Comparison of ENCODE assay signal across 14 cellular contexts in genomic region chr6:7324520-7324919, GRCh38. TPM values are rescaled to one million over a fixed set of nuclear protein-coding genes. Genes with fewer than 3 reads are reported as not detected.
DNase-seq lines count a peak whose midpoint lies in the region; ATAC-seq, FAIRE-seq and TF ChIP-seq lines count a peak whose summit lies in the region.
"Had no signal": no experiment of that assay in that cellular context is flagged by ENCODE, and none has a peak within 500 bp of the region (broad histone marks: within the 10 kb centered on the region; RNA-seq: fewer than 3 reads in every experiment).

No MANE protein-coding gene starts in this region.

- no peaks in the 10 kb centered on the region for H3K36me3 ChIP-seq in small intestine (ENCODE audit: control insufficient read depth in 2 of 2, insufficient read depth in 2 of 2, low read length in 2 of 2)

- H3K36me3 Mint-ChIP-seq in endothelial cell (ENCODE audit: low read depth, unreplicated experiment): no peaks in the 10 kb centered on the region

- FAIRE-seq in small intestine (lab: Jason Lieb, UNC): no peak
- FAIRE-seq: colon had no signal

- H3K4me3 Mint-ChIP-seq in endothelial cell (ENCODE audit: unreplicated experiment): no peak overlapping the region

- no peaks in the 10 kb centered on the region for H3K4me1 Mint-ChIP-seq in endothelial cell (ENCODE audit: unreplicated experiment)

- no peaks in the 10 kb centered on the region for H3K4me1 ChIP-seq in small intestine (ENCODE audit: control insufficient read depth in 2 of 2, insufficient read depth in 1 of 2, low read depth in 1 of 2, low read length in 1 of 2)
- H3K4me1 ChIP-seq: psoas muscle had no signal

- no peak overlapping the region for H3K27ac ChIP-seq in small intestine (ENCODE audit: low read depth in 1 of 2, low read length in 1 of 2)
- H3K27ac ChIP-seq: psoas muscle, SK-N-MC had no signal

- in situ Hi-C loops in GM13976 (cut with MboI; ENCODE audit: low sequenced_read_pairs, unreplicated experiment): no loop called here

- ATAC-seq in HG02610 (IDR thresholded peaks at IDR 0.05; ENCODE audit: unreplicated experiment): peak; percentile 68
- ATAC-seq: psoas muscle had no signal

- H3K27me3 Mint-ChIP-seq in endothelial cell (ENCODE audit: unreplicated experiment): peaks cover 1% of the 10 kb centered on the region

- H3K27ac Mint-ChIP-seq in endothelial cell (ENCODE audit: unreplicated experiment): no peak overlapping the region

- no peak overlapping the region for H3K4me3 ChIP-seq in small intestine (ENCODE audit: low read depth in 1 of 2, low read length in 2 of 2)
- H3K4me3 ChIP-seq: psoas muscle, SK-N-MC had no signal

- TF ChIP-seq CTCF in GM13976 (IDR thresholded peaks at IDR 0.05; ENCODE audit: borderline replicate concordance, control extremely low read depth, extremely low read depth, insufficient read depth, missing control alignments) (no peak), endothelial cell (IDR thresholded peaks at IDR 0.05; ENCODE audit: unreplicated experiment) (no peak)

- H3K27me3 ChIP-seq in small intestine (ENCODE audit: control insufficient read depth in 2 of 2, insufficient read depth in 2 of 2, low read length in 2 of 2): no peaks in the 10 kb centered on the region

- DNase-seq in GM13976 (ENCODE audit: low spot score) (peak; percentile 41), NOMO-1 treated with DMSO at 0.1 percent for 48 hours (lab: John Stamatoyannopoulos, UW; ENCODE audit: unreplicated experiment) (peak; percentile 98), medulla oblongata (ENCODE audit: extremely low spot score) (peak; percentile 86), A172 (ENCODE audit: low spot score) (no peak), small intestine (no peak), endothelial cell (ENCODE audit: low spot score) (no peak)
- DNase-seq in stimulated activated CD4-positive, alpha-beta T cell treated with anti-CD3 and anti-CD28 coated beads, Interleukin-4, amount 100 ng/mL, for 4 hours: no peak
- DNase-seq: activated T-cell treated with anti-CD3 and anti-CD28 coated beads, Interleukin-2, amount 50 U/mL, for 1 hour; NCI-H1092 treated with DMSO at 0.1 percent for 48 hours; psoas muscle; stimulated activated CD8-positive, alpha-beta memory T cell treated with anti-CD3 and anti-CD28 coated beads, Interleukin-4, amount 100 ng/mL, for 48 hours had no signal

- H3K9me3 Mint-ChIP-seq in endothelial cell (ENCODE audit: unreplicated experiment): no peaks in the 10 kb centered on the region

- no peaks in the 10 kb centered on the region for H3K9me3 ChIP-seq in small intestine (ENCODE audit: control insufficient read depth, low read depth)
- H3K9me3 ChIP-seq: psoas muscle had no signal

- 58 to 73% (median 73%) methylated on average over 7 of the region's 7 CpGs for WGBS in small intestine, 3 donors

RNA-seq across cellular contexts. Expression of gene SSR1, which starts 11.5 kb away (rescaled TPM):
- 110 TPM in 2 replicates for total RNA-seq in A172 (2014; rRNA removed; shearing (Covaris generic))
- polyA plus RNA-seq in small intestine: 10 to 100 TPM in 2 of 3 donors, 1 to 10 TPM in 1; 8.9 to 61.2 (median 12.2) TPM
- 132 TPM for total RNA-seq in endothelial cell (ENCODE audit: unreplicated experiment)

Comparison
In these comparisons a context has a peak if more than half of its experiments do, and no peak if none do; other contexts are left out.
1. DNase-seq: peak in GM13976 (single experiment), NOMO-1 treated with DMSO at 0.1 percent for 48 hours (single experiment) and medulla oblongata (single experiment); none in A172 (single experiment), small intestine (single experiment), stimulated activated CD4-positive, alpha-beta T cell treated with anti-CD3 and anti-CD28 coated beads, Interleukin-4, amount 100 ng/mL, for 4 hours (0 of 2) and endothelial cell (single experiment).